ENCODE assay signal across 9 cellular contexts in genomic region chr20:46683939-46684750, GRCh38. TPM values are rescaled to one million over a fixed set of nuclear protein-coding genes. Genes with fewer than 3 reads are reported as not detected.
DNase-seq lines count a peak whose midpoint lies in the region; ATAC-seq and TF ChIP-seq lines count a peak whose summit lies in the region.
"Had no signal": no experiment of that assay in that cellular context is flagged by ENCODE, and none has a peak within 500 bp of the region (broad histone marks: within the 10 kb centered on the region; RNA-seq: fewer than 3 reads in every experiment).

No MANE protein-coding gene starts in this region.

- POLR2A ChIA-PET in HCT116 (lab: Charles Lee) = no interaction called here

- H3K27me3 ChIP-seq in HCT116 (ENCODE audit: insufficient read depth, low read length) (no peaks in the 10 kb centered on the region), hepatocyte (no peaks in the 10 kb centered on the region), skeletal muscle satellite cell (ENCODE audit: control insufficient read depth, insufficient read depth, low read length) (no peaks in the 10 kb centered on the region)

- H3K4me2 ChIP-seq in HCT116 (ENCODE audit: low read length) = no peak overlapping the region
- H3K4me2 ChIP-seq in hepatocyte = peak overlapping the region; percentile 82
- H3K4me2 ChIP-seq in skeletal muscle satellite cell (ENCODE audit: low read length) = peak overlapping the region; percentile 32

- no peaks in the 10 kb centered on the region for H3K9me3 Mint-ChIP-seq in activated T-helper 17 cell treated with anti-CD3 and anti-CD28 coated beads, Interleukin-2, amount 50 U/mL, for 72 hours
- H3K9me3 Mint-ChIP-seq in activated CD4-positive, alpha-beta T cell treated with anti-CD3 and anti-CD28 coated beads, Interleukin-2, amount 10 ng/mL, durations not matched to agents 24 days and 14 days = no peaks in the 10 kb centered on the region

- H3K9ac ChIP-seq in HCT116 (ENCODE audit: low read length) (no peak overlapping the region), skeletal muscle satellite cell (ENCODE audit: low read depth, low read length) (peak overlapping the region; percentile 12)

- peaks cover 51% of the 10 kb centered on the region for H3K36me3 Mint-ChIP-seq in activated T-helper 17 cell treated with anti-CD3 and anti-CD28 coated beads, Interleukin-2, amount 50 U/mL, for 72 hours (ENCODE audit: low read depth)
- H3K36me3 Mint-ChIP-seq in activated CD4-positive, alpha-beta T cell treated with anti-CD3 and anti-CD28 coated beads, Interleukin-2, amount 10 ng/mL, durations not matched to agents 24 days and 14 days (ENCODE audit: low read depth) = peaks cover 22% of the 10 kb centered on the region

- H3K36me3 ChIP-seq in HCT116 (ENCODE audit: control insufficient read depth in 1 of 2, insufficient read depth in 2 of 2, low read length in 2 of 2) (peaks cover 9 to 18% of the 10 kb centered on the region in 2 experiments), hepatocyte (replicated peaks; ENCODE audit: insufficient read depth, low read depth) (no peaks in the 10 kb centered on the region), skeletal muscle satellite cell (ENCODE audit: insufficient read depth, low read length) (peaks cover 17% of the 10 kb centered on the region)

- no peak for DNase-seq in HCT116 (ENCODE audit: low read depth, low spot score)
- DNase-seq in hepatocyte (ENCODE audit: low spot score) = peak; percentile 79
- no peak for DNase-seq in superior temporal gyrus (ENCODE audit: extremely low spot score)
- DNase-seq in hippocampal formation (lab: John Stamatoyannopoulos, UW) = no peak
- DNase-seq in activated CD4-positive, alpha-beta T cell treated with anti-CD3 and anti-CD28 coated beads, Interleukin-2, amount 10 ng/mL, durations not matched to agents 24 days and 14 days = no peak
- DNase-seq: dermis blood vessel endothelial cell had no signal

- H3K79me2 ChIP-seq in HCT116 (ENCODE audit: insufficient read depth, low read length) (peaks cover 38% of the 10 kb centered on the region), hepatocyte (peaks cover 63% of the 10 kb centered on the region)

- H2AFZ ChIP-seq in HCT116 (ENCODE audit: low read depth, low read length, poor library complexity, severe bottlenecking) (no peak overlapping the region), hepatocyte (peak overlapping the region; percentile 56)

- no peaks in the 10 kb centered on the region for H3K27me3 Mint-ChIP-seq in activated T-helper 17 cell treated with anti-CD3 and anti-CD28 coated beads, Interleukin-2, amount 50 U/mL, for 72 hours
- H3K27me3 Mint-ChIP-seq in activated CD4-positive, alpha-beta T cell treated with anti-CD3 and anti-CD28 coated beads, Interleukin-2, amount 10 ng/mL, durations not matched to agents 24 days and 14 days = no peaks in the 10 kb centered on the region

- H3K9me2 ChIP-seq in HCT116 (ENCODE audit: insufficient read depth) (no peaks in the 10 kb centered on the region), hepatocyte (replicated peaks; ENCODE audit: insufficient read depth) (no peaks in the 10 kb centered on the region)

- BruUV-seq in HCT116 (replicated peaks; lab: Mats Ljungman, UMichigan) = no TSS peak

- H3K27ac ChIP-seq in HCT116 (ENCODE audit: low read depth, low read length) (no peak overlapping the region), hepatocyte (peak overlapping the region; percentile 95)

- ATAC-seq in HCT116 (peak; percentile 48; the same call in 1 of the 2 replicates), HG03354 (IDR thresholded peaks at IDR 0.05; ENCODE audit: poor library complexity, severe bottlenecking, unreplicated experiment) (no peak)
- no peak for ATAC-seq in activated T-helper 17 cell treated with anti-CD3 and anti-CD28 coated beads, Interleukin-2, amount 50 U/mL, for 72 hours (replicated peaks)

- H3K4me1 ChIP-seq in HCT116 (ENCODE audit: control insufficient read depth in 1 of 2, insufficient read depth in 2 of 2, low read length in 2 of 2) (peaks cover 10 to 14% of the 10 kb centered on the region in 2 experiments), hepatocyte (ENCODE audit: insufficient read depth) (peaks cover 14% of the 10 kb centered on the region), skeletal muscle satellite cell (ENCODE audit: control insufficient read depth, insufficient read depth, low read length) (peaks cover 15% of the 10 kb centered on the region)

- no peak for TF ChIP-seq POLR2A in HCT116 (IDR thresholded peaks at IDR 0.05; ENCODE audit: borderline replicate concordance, extremely low read depth, insufficient read depth, insufficient read length)

- RAD21 ChIA-PET in HCT116 (lab: Charles Lee; ENCODE audit: low non-redundant PET in 1 of 2, low total read pairs in 2 of 2, uncharacterized antibody in 2 of 2, unreplicated experiment in 2 of 2) = no interaction called here

- TF ChIP-seq CTCF in HCT116 (IDR thresholded peaks at IDR 0.05 in 2 of 3, conservative IDR thresholded peaks at IDR 0.05 in 1 of 3; ENCODE audit: borderline replicate concordance in 1 of 3, insufficient read depth in 1 of 3, low read depth in 2 of 3, low read length in 2 of 3) (no peak), hepatocyte (IDR thresholded peaks at IDR 0.05; ENCODE audit: poor library complexity) (no peak)

- CTCF ChIA-PET in HCT116 (lab: Charles Lee) = interaction anchor here (1.2 kb wide), 1 partner anchor 28 kb away, joined by 3 read pairs; no protein-coding TSS in a partner anchor

- 14% methylated on average over 23 of the region's 23 CpGs for WGBS in hepatocyte (ENCODE audit: low lambda C conversion rate, missing lambda C conversion rate)

- H3K4me3 Mint-ChIP-seq in activated T-helper 17 cell treated with anti-CD3 and anti-CD28 coated beads, Interleukin-2, amount 50 U/mL, for 72 hours = no peak overlapping the region
- no peak overlapping the region for H3K4me3 Mint-ChIP-seq in activated CD4-positive, alpha-beta T cell treated with anti-CD3 and anti-CD28 coated beads, Interleukin-2, amount 10 ng/mL, durations not matched to agents 24 days and 14 days

- H3K9me3 ChIP-seq in HCT116 (ENCODE audit: control insufficient read depth in 1 of 2, insufficient read depth in 1 of 2, low read depth in 1 of 2, low read length in 2 of 2) (no peaks in the 10 kb centered on the region), hepatocyte (ENCODE audit: low read depth) (no peaks in the 10 kb centered on the region), skeletal muscle satellite cell (replicated peaks; ENCODE audit: low read length) (no peaks in the 10 kb centered on the region)

- H3K4me3 ChIP-seq in HCT116 (replicated peaks in 1 of 2; ENCODE audit: low read depth in 1 of 2, low read length in 2 of 2) = no peak overlapping the region
- H3K4me3 ChIP-seq in hepatocyte = peak overlapping the region; percentile 45
- H3K4me3 ChIP-seq in skeletal muscle satellite cell (ENCODE audit: low read length) = no peak overlapping the region

- intact Hi-C loops in HCT116 (cut with micrococcal nuclease) = loop anchor here (5.0 kb wide), 1 partner anchor 122 kb away; no protein-coding TSS in a partner anchor
- intact Hi-C loops in activated CD4-positive, alpha-beta T cell treated with anti-CD3 and anti-CD28 coated beads, Interleukin-2, amount 10 ng/mL, durations not matched to agents 24 days and 14 days (cut with micrococcal nuclease) = no loop called here

- H3K27ac Mint-ChIP-seq in activated T-helper 17 cell treated with anti-CD3 and anti-CD28 coated beads, Interleukin-2, amount 50 U/mL, for 72 hours = peak overlapping the region; percentile 14
- H3K27ac Mint-ChIP-seq in activated CD4-positive, alpha-beta T cell treated with anti-CD3 and anti-CD28 coated beads, Interleukin-2, amount 10 ng/mL, durations not matched to agents 24 days and 14 days = no peak overlapping the region

- TF ChIP-seq RAD21 in HCT116 (IDR thresholded peaks at IDR 0.05; ENCODE audit: low read depth) = no peak

- peaks cover 42% of the 10 kb centered on the region for H3K4me1 Mint-ChIP-seq in activated T-helper 17 cell treated with anti-CD3 and anti-CD28 coated beads, Interleukin-2, amount 50 U/mL, for 72 hours
- peaks cover 44% of the 10 kb centered on the region for H3K4me1 Mint-ChIP-seq in activated CD4-positive, alpha-beta T cell treated with anti-CD3 and anti-CD28 coated beads, Interleukin-2, amount 10 ng/mL, durations not matched to agents 24 days and 14 days

- H4K20me1 ChIP-seq in HCT116 (ENCODE audit: insufficient read depth) (no peaks in the 10 kb centered on the region), hepatocyte (ENCODE audit: insufficient read depth, poor library complexity, severe bottlenecking) (peaks cover 2% of the 10 kb centered on the region)

TF ChIP-seq in HCT116, 20 proteins besides CTCF, POLR2A, EP300 and RAD21:
- no peak for TF ChIP-seq EGR1 (IDR thresholded peaks at IDR 0.05; ENCODE audit: low read depth)
- no peak for TF ChIP-seq ELF1 (IDR thresholded peaks at IDR 0.05; ENCODE audit: borderline replicate concordance, low read depth)
- TF ChIP-seq ZFX (IDR thresholded peaks at IDR 0.05) = no peak
- TF ChIP-seq EZH2 (IDR thresholded peaks at IDR 0.05) = no peak
- TF ChIP-seq FOSL1 (IDR thresholded peaks at IDR 0.05; ENCODE audit: low read depth) = no peak

RNA-seq across cellular contexts. Expression of gene TP53RK, which starts 5.1 kb away (rescaled TPM):
- total RNA-seq in HCT116 (2021; ENCODE audit: unreplicated experiment) = 9.2 TPM
- 4.6 and 6.3 TPM in 2 replicates for polyA plus RNA-seq in HCT116 (2012)
- total RNA-seq in activated T-helper 17 cell treated with anti-CD3 and anti-CD28 coated beads, Interleukin-2, amount 50 U/mL, for 72 hours = 10 to 100 TPM; 11.9 to 16.7 TPM
- total RNA-seq in hepatocyte = 19.6 and 22.7 TPM in 2 replicates
- polyA plus RNA-seq in hepatocyte = 19.8 and 21.4 TPM in 2 replicates
- 18.5 and 20.3 TPM in 2 replicates for total RNA-seq in skeletal muscle satellite cell (2012; rRNA removed)
- 15.5 and 16.5 TPM in 2 replicates for total RNA-seq in activated CD4-positive, alpha-beta T cell treated with anti-CD3 and anti-CD28 coated beads, Interleukin-2, amount 10 ng/mL, durations not matched to agents 24 days and 14 days

RNA-seq across cellular contexts. Expression of gene SLC2A10, which starts 25.3 kb away (rescaled TPM):
- total RNA-seq in HCT116 (2021; ENCODE audit: unreplicated experiment) = 0.05 TPM
- polyA plus RNA-seq in HCT116 (2012) = 0.01 TPM in 1 of 2 replicates, not detected in the other
- total RNA-seq in activated T-helper 17 cell treated with anti-CD3 and anti-CD28 coated beads, Interleukin-2, amount 50 U/mL, for 72 hours = not detected
- 23.7 and 37.2 TPM in 2 replicates for total RNA-seq in hepatocyte
- polyA plus RNA-seq in hepatocyte = 23.4 and 28.2 TPM in 2 replicates
- total RNA-seq in skeletal muscle satellite cell (2012; rRNA removed) = 13.9 and 15.3 TPM in 2 replicates
- total RNA-seq in activated CD4-positive, alpha-beta T cell treated with anti-CD3 and anti-CD28 coated beads, Interleukin-2, amount 10 ng/mL, durations not matched to agents 24 days and 14 days = not detected in 2 replicates

RNA-seq across cellular contexts. Expression of gene SLC13A3, which starts 32.9 kb away (rescaled TPM):
- not detected for total RNA-seq in HCT116 (2021; ENCODE audit: unreplicated experiment)
- 0.10 and 0.21 TPM in 2 replicates for polyA plus RNA-seq in HCT116 (2012)
- total RNA-seq in activated T-helper 17 cell treated with anti-CD3 and anti-CD28 coated beads, Interleukin-2, amount 50 U/mL, for 72 hours = not detected
- total RNA-seq in hepatocyte = 1.8 and 2.4 TPM in 2 replicates
- 6.7 and 9.4 TPM in 2 replicates for polyA plus RNA-seq in hepatocyte
- total RNA-seq in skeletal muscle satellite cell (2012; rRNA removed) = 1.3 and 2.5 TPM in 2 replicates
- total RNA-seq in activated CD4-positive, alpha-beta T cell treated with anti-CD3 and anti-CD28 coated beads, Interleukin-2, amount 10 ng/mL, durations not matched to agents 24 days and 14 days = not detected in 2 replicates
- total RNA-seq: dermis blood vessel endothelial cell had no signal

Comparison
In these comparisons a context has a peak if more than half of its experiments do, and no peak if none do; other contexts are left out.
1. RNA of gene SLC2A10, which starts 25.3 kb away (total RNA-seq): 23.7 to 37.2 TPM in hepatocyte; 0.05 TPM in HCT116 (single experiment), not detected in activated T-helper 17 cell treated with anti-CD3 and anti-CD28 coated beads, Interleukin-2, amount 50 U/mL, for 72 hours and not detected in activated CD4-positive, alpha-beta T cell treated with anti-CD3 and anti-CD28 coated beads, Interleukin-2, amount 10 ng/mL, durations not matched to agents 24 days and 14 days; every median in the first group is over 10 times any median in the second.